In the genomic region with DNA sequence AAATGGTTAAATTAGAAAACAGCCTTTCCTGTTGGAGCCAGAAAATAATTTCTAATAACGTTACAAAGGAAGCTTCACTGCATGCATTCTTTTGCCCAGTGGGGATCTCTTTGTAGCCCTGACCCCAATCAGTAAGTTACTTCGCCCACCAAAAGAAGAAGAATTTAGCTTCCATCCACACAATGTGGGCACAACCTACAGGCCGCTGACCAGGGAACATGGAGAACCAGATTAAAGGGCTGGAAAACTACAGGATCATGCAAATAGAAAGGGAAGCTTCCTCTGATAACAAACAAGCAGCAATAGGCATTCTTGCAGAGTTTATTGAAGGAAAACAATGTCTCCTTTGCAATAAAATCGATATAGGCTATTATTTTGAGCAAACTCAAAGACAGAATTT, we compare ENCODE assay signal across 16 cellular contexts. TPM values are rescaled to one million over a fixed set of nuclear protein-coding genes. Genes with fewer than 3 reads are reported as not detected.
DNase-seq lines count a peak whose midpoint lies in the region; ATAC-seq, FAIRE-seq and TF ChIP-seq lines count a peak whose summit lies in the region.
"Had no signal": no experiment of that assay in that cellular context is flagged by ENCODE, and none has a peak within 500 bp of the region (broad histone marks: within the 10 kb centered on the region; RNA-seq: fewer than 3 reads in every experiment).

No MANE protein-coding gene starts in this region.

- no peak overlapping the region for H2BK120ac ChIP-seq in mesendoderm (ENCODE audit: low read depth, low read length)

- H2BK15ac ChIP-seq in mesendoderm (replicated peaks; ENCODE audit: low read depth), result no peak overlapping the region

- no peak overlapping the region for H3K27ac Mint-ChIP-seq in GM23338
- H3K27ac Mint-ChIP-seq: CD14-positive monocyte; CD4-positive, alpha-beta memory T cell had no signal

- no peak for TF ChIP-seq RAD21 in K562 (CRISPR knock-in tag; conservative IDR thresholded peaks at IDR 0.05 in 1 of 2, IDR thresholded peaks at IDR 0.05 in 1 of 2)

- H3K4me2 ChIP-seq in GM23338, result no peak overlapping the region
- no peak overlapping the region for H3K4me2 ChIP-seq in K562 (ENCODE audit: insufficient read depth, low read length)
- no peak overlapping the region for H3K4me2 ChIP-seq in mesendoderm (ENCODE audit: low read length)
- H3K4me2 ChIP-seq: BLaER1 had no signal

- H3K27ac ChIP-seq in GM23338 (ENCODE audit: low read depth) (no peak overlapping the region), K562 (ENCODE audit: extremely low read depth, low read depth, low read length) (no peak overlapping the region), mesendoderm (ENCODE audit: low read depth, low read length) (no peak overlapping the region)
- H3K27ac ChIP-seq: BLaER1 had no signal

- no peaks in the 10 kb centered on the region for H3F3A ChIP-seq in GM23338 (replicated peaks; ENCODE audit: low read depth)

- H3K56ac ChIP-seq in mesendoderm (ENCODE audit: low read length), result no peak overlapping the region

- peaks cover 2% of the 10 kb centered on the region for H3K27me3 Mint-ChIP-seq in GM23338 (ENCODE audit: insufficient read depth, low read depth, poor library complexity)
- H3K27me3 Mint-ChIP-seq: CD4-positive, alpha-beta memory T cell had no signal

- H4K20me1 ChIP-seq in GM23338 (replicated peaks; ENCODE audit: insufficient read depth) (no peaks in the 10 kb centered on the region), K562 (replicated peaks; ENCODE audit: control insufficient read depth, insufficient read depth, low read length) (no peaks in the 10 kb centered on the region)
- H4K20me1 ChIP-seq: BLaER1 had no signal

- H4K8ac ChIP-seq in mesendoderm (ENCODE audit: low read depth, low read length), result no peak overlapping the region

- in situ Hi-C loops in K562 (cut with MboI), result no loop called here

- no peaks in the 10 kb centered on the region for H3K79me1 ChIP-seq in mesendoderm (ENCODE audit: low read length)

- H3K27me3 ChIP-seq in GM23338 (ENCODE audit: insufficient read depth) (no peaks in the 10 kb centered on the region), K562 (ENCODE audit: control insufficient read depth in 2 of 2, insufficient read depth in 2 of 2, low read length in 2 of 2) (no peaks in the 10 kb centered on the region), mesendoderm (ENCODE audit: insufficient read depth, low read length, poor library complexity) (no peaks in the 10 kb centered on the region)
- H3K27me3 ChIP-seq: BLaER1 had no signal

- no peaks in the 10 kb centered on the region for H3K4me1 ChIP-seq in GM23338 (ENCODE audit: insufficient read depth)
- peaks cover 8 to 19% of the 10 kb centered on the region in 2 experiments; a peak in 4 of 5 replicates for H3K4me1 ChIP-seq in K562 (replicated peaks in 1 of 2; ENCODE audit: control insufficient read depth in 2 of 2, insufficient read depth in 2 of 2, low read length in 2 of 2)
- H3K4me1 ChIP-seq in mesendoderm (ENCODE audit: control insufficient read depth, low read depth, low read length), result no peaks in the 10 kb centered on the region
- H3K4me1 ChIP-seq: BLaER1, HAP-1 had no signal

- BruUV-seq in K562 (replicated peaks; lab: Mats Ljungman, UMichigan), result no TSS peak

- H3K79me2 ChIP-seq in GM23338 (replicated peaks; ENCODE audit: insufficient read depth) (no peaks in the 10 kb centered on the region), K562 (ENCODE audit: control insufficient read depth, insufficient read depth, low read length) (no peaks in the 10 kb centered on the region), mesendoderm (ENCODE audit: control insufficient read depth, insufficient read depth, low read length) (no peaks in the 10 kb centered on the region)

- H3K18ac ChIP-seq in mesendoderm (ENCODE audit: low read length), result no peak overlapping the region

- CTCF ChIA-PET in K562 (lab: Yijun Ruan, JAX; ENCODE audit: low intra/inter-chr PET ratio), result no interaction called here

- H3K4me3 Mint-ChIP-seq in GM23338, result no peak overlapping the region
- H3K4me3 Mint-ChIP-seq: CD14-positive monocyte; CD4-positive, alpha-beta memory T cell had no signal

- H2AFZ ChIP-seq in GM23338, result peak overlapping the region; percentile 16; the same call in 1 of the 2 replicates
- H2AFZ ChIP-seq in K562 (ENCODE audit: low read depth, low read length), result no peak overlapping the region

- H3K9me1 ChIP-seq in K562 (ENCODE audit: control insufficient read depth, insufficient read depth, low read length), result no peaks in the 10 kb centered on the region

- TF ChIP-seq CTCF in GM23338 (conservative IDR thresholded peaks at IDR 0.05; ENCODE audit: low read depth in 2 of 2), result no peak
- no peak for TF ChIP-seq CTCF in K562 (IDR thresholded peaks at IDR 0.05 in 2 of 3, conservative IDR thresholded peaks at IDR 0.05 in 1 of 3; ENCODE audit: insufficient read depth in 2 of 3, low read depth in 1 of 3, low read length in 3 of 3)

- ATAC-seq in GM23338 (peak; percentile 33; the same call in 2 of the 3 replicates), K562 (no peak), GM18520 (IDR thresholded peaks at IDR 0.05; ENCODE audit: unreplicated experiment) (no peak), HG03139 (IDR thresholded peaks at IDR 0.05; ENCODE audit: unreplicated experiment) (no peak), HG03175 (IDR thresholded peaks at IDR 0.05; ENCODE audit: unreplicated experiment) (no peak)

- no peaks in the 10 kb centered on the region for H3K36me3 ChIP-seq in GM23338 (ENCODE audit: insufficient read depth)
- H3K36me3 ChIP-seq in K562 (ENCODE audit: control insufficient read depth, insufficient read depth, low read length), result no peaks in the 10 kb centered on the region
- H3K36me3 ChIP-seq in mesendoderm (ENCODE audit: control insufficient read depth, insufficient read depth, low read length), result no peaks in the 10 kb centered on the region
- H3K36me3 ChIP-seq: BLaER1, HAP-1 had no signal

- no peaks in the 10 kb centered on the region for H3K9me3 Mint-ChIP-seq in GM23338
- H3K9me3 Mint-ChIP-seq: CD14-positive monocyte; CD4-positive, alpha-beta memory T cell had no signal

- H3K4me1 Mint-ChIP-seq in GM23338, result peaks cover 5% of the 10 kb centered on the region
- H3K4me1 Mint-ChIP-seq: CD14-positive monocyte had no signal

- FAIRE-seq in K562 (lab: Jason Lieb, UNC), result peak; percentile 64
- FAIRE-seq: GM12892, GM18507 had no signal

- H4K5ac ChIP-seq in mesendoderm (ENCODE audit: low read length), result no peak overlapping the region

- no peaks in the 10 kb centered on the region for H3K9me2 ChIP-seq in GM23338 (ENCODE audit: insufficient read depth)

- H3K9ac ChIP-seq in K562 (ENCODE audit: insufficient read depth in 1 of 2, low read depth in 2 of 2, low read length in 2 of 2), result no peak overlapping the region
- H3K9ac ChIP-seq in mesendoderm (ENCODE audit: low read length), result no peak overlapping the region
- H3K9ac ChIP-seq: BLaER1 had no signal

- no peak overlapping the region for H2BK5ac ChIP-seq in mesendoderm (ENCODE audit: low read length)

- no peak for TF ChIP-seq EP300 in K562 (IDR thresholded peaks at IDR 0.05; ENCODE audit: low read length)

- H3K36me3 Mint-ChIP-seq in GM23338 (ENCODE audit: low read depth), result no peaks in the 10 kb centered on the region
- H3K36me3 Mint-ChIP-seq: CD14-positive monocyte; CD4-positive, alpha-beta memory T cell had no signal

- TF ChIP-seq POLR2A in K562 (conservative IDR thresholded peaks at IDR 0.05), result no peak

- intact Hi-C loops in K562 (cut with micrococcal nuclease), result no loop called here

- 52% methylated on average over 4 of the region's 4 CpGs for WGBS in K562 (ENCODE audit: insufficient coverage, low coverage, missing lambda C conversion rate)
- no CpG with 5 or more reads among the region's 4 CpGs for WGBS in mesendoderm (ENCODE audit: extremely low coverage, insufficient coverage, low lambda C conversion rate)

- H3K23ac ChIP-seq in mesendoderm (ENCODE audit: low read length), result no peak overlapping the region

- no peaks in the 10 kb centered on the region for H3K9me3 ChIP-seq in K562 (replicated peaks; ENCODE audit: control insufficient read depth, insufficient read depth, low read depth, low read length)
- H3K9me3 ChIP-seq: BLaER1, HAP-1 had no signal

- H3K4me3 ChIP-seq in GM23338 (no peak overlapping the region), K562 (no peak overlapping the region), mesendoderm (ENCODE audit: low read length) (no peak overlapping the region)
- H3K4me3 ChIP-seq: BLaER1, HAP-1 had no signal

- no peak for DNase-seq in GM23338 (ENCODE audit: low spot score)
- no peak for DNase-seq in K562 (ENCODE audit: extremely low read depth in 1 of 4, low spot score in 3 of 4)
- DNase-seq in mesendoderm, result peak; percentile 51
- DNase-seq in DMS153 (lab: John Stamatoyannopoulos, UW), result no peak
- DNase-seq: 8988T; CD4-positive, alpha-beta memory T cell; DMS53; GDM1 had no signal

- no peak overlapping the region for H2AK5ac ChIP-seq in mesendoderm (ENCODE audit: low read length)

- POLR2A ChIA-PET in K562 (lab: Yijun Ruan, JAX), result interaction anchor here (1.4 kb wide), 1 partner anchor 9 kb away, joined by 4 read pairs; no protein-coding TSS in a partner anchor

- no peak overlapping the region for H3K4ac ChIP-seq in mesendoderm (ENCODE audit: low read depth, low read length)

TF ChIP-seq in GM23338, 12 proteins besides CTCF, POLR2A, EP300 and RAD21 (continues in another document):
- no peak for TF ChIP-seq ZNF114 (CRISPR knock-in tag; IDR thresholded peaks at IDR 0.05)

TF ChIP-seq in K562, 482 proteins besides CTCF, POLR2A, EP300 and RAD21 (continues in another document):
- no peak for TF ChIP-seq PRPF4 (IDR thresholded peaks at IDR 0.05; ENCODE audit: insufficient read depth, low read depth, low read length, poor library complexity, severe bottlenecking)

RNA-seq across cellular contexts. Expression of gene TSPAN5, which starts 21.3 kb away (rescaled TPM):
- total RNA-seq in GM23338 (2014; rRNA removed; shearing (Covaris generic)), result 21.5 and 24.6 TPM in 2 replicates
- polyA plus RNA-seq in GM23338 (2016; fragmentation: Nextera tagmentation; extraction: Ambion mirVana), result 18.2 and 18.6 TPM in 2 replicates
- 1.8 and 1.9 TPM in 2 replicates for total RNA-seq in K562 (2011; cell fraction: chromatin; rRNA removed; ENCODE audit: low replicate concordance)
- 0.79 and 3.2 TPM in 2 replicates for total RNA-seq in K562 (2011; cell fraction: nucleolus; rRNA removed)
- 0.59 and 2.9 TPM in 2 replicates for total RNA-seq in K562 (2011; cell fraction: nucleoplasm; rRNA removed)
- total RNA-seq in K562 (2014; rRNA removed), result 0.61 and 0.86 TPM in 2 replicates
- total RNA-seq in K562 (2014; rRNA removed; fragmentation: Illumina TruSeq; extraction: Trizol), result 0.69 and 0.80 TPM in 2 replicates
- total RNA-seq in K562 (2015; rRNA removed; fragmentation: Illumina TruSeq; extraction: Trizol), result 0.38 and 0.58 TPM in 2 replicates
- 1.5 TPM in 2 replicates for total RNA-seq in K562 (2021)
- polyA plus RNA-seq in K562 (2011; rRNA removed), result 0.60 and 6.6 TPM in 2 replicates
- 0.59 and 3.8 TPM in 2 replicates for polyA plus RNA-seq in K562 (2011; cell fraction: cytosol; rRNA removed)
- 0.51 and 3.1 TPM in 2 replicates for polyA plus RNA-seq in K562 (2011; cell fraction: nucleus; rRNA removed)
- polyA plus RNA-seq in K562 (2012), result 1.2 and 1.5 TPM in 2 replicates
- polyA plus RNA-seq in K562 (2014; fragmentation: Illumina TruSeq; extraction: Trizol), result 0.88 and 1.1 TPM in 2 replicates
- under 1 TPM; 0.59 to 0.73 TPM for polyA plus RNA-seq in K562 (2014; fragmentation: Nextera tagmentation; extraction: Ambion mirVana)
- 0.62 and 1.2 TPM in 2 replicates for polyA plus RNA-seq in K562 (2014; rRNA removed)
- polyA minus RNA-seq in K562 (2011; rRNA and poly(A)+ RNA removed), result 0.93 and 5.2 TPM in 2 replicates
- polyA minus RNA-seq in K562 (2011; cell fraction: cytosol; rRNA and poly(A)+ RNA removed), result 4.5 TPM in 1 of 2 replicates, not detected in the other
- polyA minus RNA-seq in K562 (2011; cell fraction: nucleus; rRNA and poly(A)+ RNA removed), result 0.22 and 1.9 TPM in 2 replicates
- polyA plus RNA-seq in mesendoderm (2013, experiment 1 of 2), result 5.9 TPM
- polyA plus RNA-seq in mesendoderm (2013, experiment 2 of 2), result 6.0 TPM
